ENCODE assay signal across 16 cellular contexts in genomic region chr6:13579911-13580310, GRCh38.
"Had no signal": no experiment of that assay in that cellular context is flagged by ENCODE, and none has a peak within 500 bp of the region (broad histone marks: within the 10 kb centered on the region; RNA-seq: fewer than 3 reads in every experiment).

No MANE protein-coding gene starts in this region.

- H3K27ac ChIP-seq: colonic mucosa, lower lobe of right lung, tibial artery had no signal

- H3K4me3 ChIP-seq: colonic mucosa, lower lobe of right lung, tibial artery had no signal

- H3K36me3 ChIP-seq: colonic mucosa had no signal

- H3K36me3 Mint-ChIP-seq: natural killer cell had no signal

- DNase-seq: activated CD4-positive, alpha-beta T cell treated with anti-CD3 and anti-CD28 coated beads, Interleukin-2, amount 10 ng/mL, durations not matched to agents 24 days and 14 days; activated CD8-positive, alpha-beta T cell treated with anti-CD3 and anti-CD28 coated beads, Interleukin-2, amount 10 ng/mL, durations not matched to agents 7 days and 5 days; activated naive CD4-positive, alpha-beta T cell treated with anti-CD3 and anti-CD28 coated beads for 36 hours; activated T-cell treated with anti-CD3 and anti-CD28 coated beads, Interleukin-2, amount 50 U/mL, for 24 hours; anterior cingulate cortex; central memory CD4-positive, alpha-beta T cell; colonic mucosa; erythroblast; lower lobe of right lung; natural killer cell; posterior cingulate gyrus; retina; stimulated activated CD4-positive, alpha-beta T cell treated with anti-CD3 and anti-CD28 coated beads, Interleukin-2, amount 100 ng/mL, for 24 hours; stimulated activated naive CD4-positive, alpha-beta T cell treated with Interleukin-2 at 50 U/mL for 16 hours; tibial artery had no signal

- H3K27me3 Mint-ChIP-seq: activated CD4-positive, alpha-beta T cell treated with anti-CD3 and anti-CD28 coated beads, Interleukin-2, amount 10 ng/mL, durations not matched to agents 24 days and 14 days; activated T-cell treated with anti-CD3 and anti-CD28 coated beads, Interleukin-2, amount 50 U/mL, for 24 hours had no signal

- H3K4me3 Mint-ChIP-seq: activated CD4-positive, alpha-beta T cell treated with anti-CD3 and anti-CD28 coated beads, Interleukin-2, amount 10 ng/mL, durations not matched to agents 24 days and 14 days; activated CD8-positive, alpha-beta T cell treated with anti-CD3 and anti-CD28 coated beads, Interleukin-2, amount 10 ng/mL, durations not matched to agents 7 days and 5 days; activated naive CD4-positive, alpha-beta T cell treated with anti-CD3 and anti-CD28 coated beads for 36 hours; activated T-cell treated with anti-CD3 and anti-CD28 coated beads, Interleukin-2, amount 50 U/mL, for 24 hours; brain; natural killer cell had no signal

- H3K4me1 ChIP-seq: colonic mucosa had no signal

- H3K27me3 ChIP-seq: colonic mucosa, tibial artery had no signal

- H3K27ac Mint-ChIP-seq: activated CD4-positive, alpha-beta T cell treated with anti-CD3 and anti-CD28 coated beads, Interleukin-2, amount 10 ng/mL, durations not matched to agents 24 days and 14 days; activated CD8-positive, alpha-beta T cell treated with anti-CD3 and anti-CD28 coated beads, Interleukin-2, amount 10 ng/mL, durations not matched to agents 7 days and 5 days; activated naive CD4-positive, alpha-beta T cell treated with anti-CD3 and anti-CD28 coated beads for 36 hours; activated T-cell treated with anti-CD3 and anti-CD28 coated beads, Interleukin-2, amount 50 U/mL, for 24 hours; brain had no signal

- H3K9me3 Mint-ChIP-seq: activated CD4-positive, alpha-beta T cell treated with anti-CD3 and anti-CD28 coated beads, Interleukin-2, amount 10 ng/mL, durations not matched to agents 24 days and 14 days; activated T-cell treated with anti-CD3 and anti-CD28 coated beads, Interleukin-2, amount 50 U/mL, for 24 hours; natural killer cell had no signal

- H3K9me3 ChIP-seq: colonic mucosa, lower lobe of right lung, tibial artery had no signal
